Comparison of ENCODE assay signal across 8 cellular contexts in the genomic region with DNA sequence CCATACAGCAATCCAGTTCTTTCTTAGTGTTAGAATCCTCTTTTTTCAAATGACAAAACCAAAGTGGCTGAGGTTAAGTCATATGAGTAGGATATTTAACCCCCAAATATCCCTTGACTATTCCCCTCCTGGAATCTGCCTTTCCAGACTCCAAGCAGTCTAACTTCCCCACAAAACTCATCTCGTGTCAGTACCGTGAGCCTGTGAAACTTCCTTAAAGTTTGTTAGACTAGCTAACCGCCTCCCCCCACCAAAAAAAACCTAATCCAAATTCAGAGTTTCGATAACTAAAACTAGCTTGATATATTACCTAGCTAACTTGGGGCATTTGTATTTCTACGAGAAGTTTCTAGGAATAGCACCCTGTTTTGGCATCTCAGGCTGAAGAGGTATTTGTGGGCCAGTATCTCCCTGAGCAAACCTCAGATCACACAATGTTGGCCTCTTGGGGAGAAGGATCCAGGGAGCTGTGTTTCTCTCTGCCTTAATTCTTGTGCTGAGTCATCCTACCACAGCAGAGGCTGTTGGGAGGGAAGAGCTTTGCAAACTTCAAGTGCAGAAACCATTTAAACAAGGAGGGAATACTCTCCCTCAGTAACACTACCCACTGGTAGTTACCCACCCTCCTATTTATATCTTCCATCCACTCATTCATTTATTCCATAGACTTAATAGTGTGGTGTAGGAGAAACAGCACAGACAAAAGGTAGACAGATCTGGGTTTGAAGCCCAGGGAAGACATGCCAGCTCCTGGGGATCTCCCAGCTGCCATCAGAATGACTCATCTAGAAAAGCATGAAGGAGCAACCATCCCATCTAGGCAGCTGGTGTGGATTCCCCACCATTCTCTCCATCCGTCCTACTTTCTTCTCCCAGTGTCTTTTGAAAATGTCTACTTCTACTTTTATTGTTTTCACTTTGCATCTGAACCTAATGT. TPM values are rescaled to one million over a fixed set of nuclear protein-coding genes. Genes with fewer than 3 reads are reported as not detected.
DNase-seq lines count a peak whose midpoint lies in the region; ATAC-seq and TF ChIP-seq lines count a peak whose summit lies in the region.

No MANE protein-coding gene starts in this region.

- peaks cover 9% of the 10 kb centered on the region for H3K4me1 Mint-ChIP-seq in mesothelial cell of epicardium

- H3K4me2 ChIP-seq in Karpas-422 (ENCODE audit: low read depth, low read length, poor library complexity, severe bottlenecking), result no peak overlapping the region

- H3K4me3 ChIP-seq in thyroid gland (replicated peaks in 1 of 3) (no peak overlapping the region), Karpas-422 (ENCODE audit: low read length) (no peak overlapping the region)

- H3K9me3 ChIP-seq in thyroid gland, result no peaks in the 10 kb centered on the region
- no peaks in the 10 kb centered on the region for H3K9me3 ChIP-seq in Karpas-422 (ENCODE audit: low read length)

- H3K36me3 Mint-ChIP-seq in mesothelial cell of epicardium, result no peaks in the 10 kb centered on the region

- no peak overlapping the region for H3K9ac ChIP-seq in Karpas-422 (ENCODE audit: low read length)

- 83 to 92% methylated on average over 6 of the region's 6 CpGs for WGBS in thyroid gland, 2 donors

- intact Hi-C loops in thyroid gland (cut with DNase I), result no loop called here

- no peaks in the 10 kb centered on the region for H3K27me3 ChIP-seq in thyroid gland
- H3K27me3 ChIP-seq in Karpas-422 (ENCODE audit: low read length), result no peaks in the 10 kb centered on the region

- H3K9me2 ChIP-seq in Karpas-422 (replicated peaks; ENCODE audit: insufficient read depth, low read length), result no peaks in the 10 kb centered on the region

- H3K4me1 ChIP-seq in thyroid gland, result peaks cover 0 to 7% of the 10 kb centered on the region in 2 donors
- no peaks in the 10 kb centered on the region for H3K4me1 ChIP-seq in Karpas-422 (ENCODE audit: low read length)

- H3K79me2 ChIP-seq in Karpas-422 (ENCODE audit: low read length), result no peaks in the 10 kb centered on the region

- H3K27me3 Mint-ChIP-seq in mesothelial cell of epicardium (ENCODE audit: low read depth), result no peaks in the 10 kb centered on the region

- no peak for TF ChIP-seq CTCF in mesothelial cell of epicardium (IDR thresholded peaks at IDR 0.05; ENCODE audit: unreplicated experiment)
- no peak for TF ChIP-seq CTCF in thyroid gland (IDR thresholded peaks at IDR 0.05)

- peak; percentile 49 for ATAC-seq in GM19351 (IDR thresholded peaks at IDR 0.05; ENCODE audit: unreplicated experiment)
- peak; percentile 70 for ATAC-seq in HG03342 (IDR thresholded peaks at IDR 0.05; ENCODE audit: unreplicated experiment)

- H3K4me3 Mint-ChIP-seq in mesothelial cell of epicardium, result no peak overlapping the region

- peak overlapping the region; percentile 35 for H3K27ac Mint-ChIP-seq in mesothelial cell of epicardium

- no peaks in the 10 kb centered on the region for H3K36me3 ChIP-seq in thyroid gland
- H3K36me3 ChIP-seq in Karpas-422 (ENCODE audit: insufficient read depth, low read length), result no peaks in the 10 kb centered on the region

- no peak for TF ChIP-seq POLR2A in thyroid gland (IDR thresholded peaks at IDR 0.05)

- peaks cover 10% of the 10 kb centered on the region for H3K9me3 Mint-ChIP-seq in mesothelial cell of epicardium

- H3K27ac ChIP-seq in thyroid gland (no peak overlapping the region), Karpas-422 (ENCODE audit: low read length) (no peak overlapping the region)

- peak; percentile 77 for DNase-seq in AG20443 (ENCODE audit: low spot score)
- peak; percentile 86 for DNase-seq in amniotic epithelial cell (ENCODE audit: low read depth)
- DNase-seq in mesothelial cell of epicardium (ENCODE audit: low spot score in 2 of 2, unreplicated experiment in 2 of 2), result no peak
- no peak for DNase-seq in thyroid gland
- no peak for DNase-seq in NOMO-1 treated with dmso at 0.1 percent for 144 hours (lab: John Stamatoyannopoulos, UW; ENCODE audit: unreplicated experiment)
- no peak for DNase-seq in Karpas-422

- H2AFZ ChIP-seq in Karpas-422 (ENCODE audit: low read length), result no peak overlapping the region

- H4K20me1 ChIP-seq in Karpas-422 (ENCODE audit: insufficient read depth, low read depth, low read length), result no peaks in the 10 kb centered on the region

RNA-seq across cellular contexts. Expression of gene TXK, which starts 39.3 kb away (rescaled TPM):
- 1.5 to 1.7 TPM (median 1.7 TPM) in 3 replicates for total RNA-seq in mesothelial cell of epicardium
- total RNA-seq in thyroid gland, result 1 to 10 TPM; 1.8 to 3.6 (median 1.9) TPM
- not detected in 2 replicates for total RNA-seq in Karpas-422 (2014; rRNA removed; shearing (Covaris generic); ENCODE audit: low replicate concordance)

Comparison
In these comparisons a context has a peak if more than half of its experiments do, and no peak if none do; other contexts are left out.
1. DNase-seq: peak in AG20443 (single experiment) and amniotic epithelial cell (single experiment); none in mesothelial cell of epicardium (0 of 2), thyroid gland (0 of 2), NOMO-1 treated with dmso at 0.1 percent for 144 hours (single experiment) and Karpas-422 (single experiment).